8 cellular contexts compared by ENCODE assay signal in genomic region chr16:22296225-22297113, GRCh38. TPM values are rescaled to one million over a fixed set of nuclear protein-coding genes. Genes with fewer than 3 reads are reported as not detected.
A peak's percentile ranks its signal among the peaks of the same experiment; 100 is the strongest.
DNase-seq lines count a peak whose midpoint lies in the region; ATAC-seq and TF ChIP-seq lines count a peak whose summit lies in the region.

No MANE protein-coding gene starts in this region.

- H3K36me3 Mint-ChIP-seq in endodermal cell (ENCODE audit: low read depth) (peaks cover 6% of the 10 kb centered on the region), neural crest cell (ENCODE audit: low read depth) (peaks cover 11% of the 10 kb centered on the region)

- DNase-seq in Panc1 (ENCODE audit: low read depth, low spot score) (no peak), endodermal cell (no peak), neural crest cell (ENCODE audit: low read depth, low spot score) (no peak), NCI-H2029 treated with DMSO at 0.1 percent for 48 hours (lab: John Stamatoyannopoulos, UW) (no peak)

- H3K9me3 ChIP-seq in Panc1 (ENCODE audit: control insufficient read depth, insufficient read depth, low read depth, low read length): no peaks in the 10 kb centered on the region
- H3K9me3 ChIP-seq in endodermal cell (ENCODE audit: control insufficient read depth, low read length): no peaks in the 10 kb centered on the region

- intact Hi-C loops in Panc1 (cut with micrococcal nuclease; ENCODE audit: unreplicated experiment): loop anchor here (5.0 kb wide), 1 partner anchor 99 kb away; no protein-coding TSS in a partner anchor

- H3K4me3 Mint-ChIP-seq in endodermal cell: peak overlapping the region; percentile 85
- peak overlapping the region; percentile 99 for H3K4me3 Mint-ChIP-seq in neural crest cell

- H3K27ac Mint-ChIP-seq in endodermal cell (peak overlapping the region; percentile 97), neural crest cell (ENCODE audit: unreplicated experiment) (peak overlapping the region; percentile 57)

- CTCF ChIA-PET in Panc1 (lab: Charles Lee): no interaction called here

- peaks cover 3% of the 10 kb centered on the region; the same call in 1 of the 2 replicates for H3K4me1 ChIP-seq in Panc1 (ENCODE audit: control insufficient read depth, insufficient read depth, low read length)
- no peaks in the 10 kb centered on the region for H3K4me1 ChIP-seq in endodermal cell (ENCODE audit: control insufficient read depth, insufficient read depth, low read length)

- TF ChIP-seq CTCF in 22Rv1 (IDR thresholded peaks at IDR 0.05) (no peak), Panc1 (IDR thresholded peaks at IDR 0.05) (no peak), endodermal cell (conservative IDR thresholded peaks at IDR 0.05) (no peak), neural crest cell (conservative IDR thresholded peaks at IDR 0.05) (no peak)

- WGBS in endodermal cell (ENCODE audit: insufficient coverage in 1 of 2, insufficient read length in 1 of 2), 2 experiments: 6 to 17% methylated on average over 14 to 15 of the region's 17 CpGs

- H3K27me3 ChIP-seq in Panc1 (ENCODE audit: control insufficient read depth, insufficient read depth, low read length) (no peaks in the 10 kb centered on the region), endodermal cell (ENCODE audit: control insufficient read depth, insufficient read depth, low read length, poor library complexity, severe bottlenecking) (no peaks in the 10 kb centered on the region)

- no TSS peak for BruUV-seq in Panc1 (replicated peaks; lab: Mats Ljungman, UMichigan)

- peak overlapping the region; percentile 12 for H3K9ac ChIP-seq in endodermal cell (ENCODE audit: extremely low read depth, low read length, poor library complexity, severe bottlenecking)

- H3K9me3 Mint-ChIP-seq in endodermal cell (no peaks in the 10 kb centered on the region), neural crest cell (peaks cover 3% of the 10 kb centered on the region)

- H3K27me3 Mint-ChIP-seq in endodermal cell (ENCODE audit: insufficient read depth) (no peaks in the 10 kb centered on the region), neural crest cell (ENCODE audit: low read depth) (peaks cover 18% of the 10 kb centered on the region)

- in situ Hi-C loops in Panc1 (cut with HindIII; ENCODE audit: low pct_unique_long_range_greater_than_20kb, low sequenced_read_pairs): no loop called here

- POLR2A ChIA-PET in Panc1 (lab: Charles Lee): no interaction called here

- H3K27ac ChIP-seq in 22Rv1 (peak overlapping the region; percentile 96), Panc1 (ENCODE audit: low read length) (peak overlapping the region; percentile 62), endodermal cell (ENCODE audit: low read depth, low read length) (no peak overlapping the region)

- H3K4me1 Mint-ChIP-seq in endodermal cell (peaks cover 11% of the 10 kb centered on the region), neural crest cell (peaks cover 41% of the 10 kb centered on the region)

- H3K36me3 ChIP-seq in Panc1 (ENCODE audit: control insufficient read depth, insufficient read depth, low read length): no peaks in the 10 kb centered on the region
- H3K36me3 ChIP-seq in endodermal cell (ENCODE audit: control insufficient read depth, insufficient read depth, low read length): no peaks in the 10 kb centered on the region

- ATAC-seq in GM18498 (IDR thresholded peaks at IDR 0.05; ENCODE audit: unreplicated experiment): peak; percentile 3
- ATAC-seq in Panc1: no peak
- no peak for ATAC-seq in HG02642 (IDR thresholded peaks at IDR 0.05; ENCODE audit: poor library complexity, unreplicated experiment)
- ATAC-seq in HG03196 (IDR thresholded peaks at IDR 0.05; ENCODE audit: unreplicated experiment): no peak

- H3K4me3 ChIP-seq in Panc1 (ENCODE audit: low read depth in 2 of 2, low read length in 2 of 2) (peak overlapping the region; percentile 87 to 92), endodermal cell (ENCODE audit: low read length) (peak overlapping the region; percentile 89)

RNA-seq across cellular contexts. Expression of gene POLR3E, which starts 0.7 kb away (rescaled TPM):
- total RNA-seq in Panc1 (2021; ENCODE audit: unreplicated experiment): 45.2 TPM
- 56.0 TPM for polyA plus RNA-seq in Panc1 (2012; ENCODE audit: insufficient read length)
- 10 to 100 TPM; 73.1 to 73.6 TPM for total RNA-seq in endodermal cell
- polyA plus RNA-seq in endodermal cell (2013, experiment 1 of 2): 40.2 TPM
- 31.3 TPM for polyA plus RNA-seq in endodermal cell (2013, experiment 2 of 2)
- 68.0 and 73.5 TPM in 2 replicates for total RNA-seq in neural crest cell
